In genomic region chr3:59982510-59982909, GRCh38 we compare ENCODE assay signal across 12 cellular contexts.
A peak's percentile ranks its signal among the peaks of the same experiment; 100 is the strongest.
DNase-seq lines count a peak whose midpoint lies in the region; ATAC-seq and TF ChIP-seq lines count a peak whose summit lies in the region.
"Had no signal": no experiment of that assay in that cellular context is flagged by ENCODE, and none has a peak within 500 bp of the region (broad histone marks: within the 10 kb centered on the region; RNA-seq: fewer than 3 reads in every experiment).

No MANE protein-coding gene starts in this region.

- H3K27ac Mint-ChIP-seq in activated naive CD4-positive, alpha-beta T cell treated with anti-CD3 and anti-CD28 coated beads, Interleukin-2, amount 50 U/mL, for 24 hours: peak overlapping the region; percentile 60
- H3K27ac Mint-ChIP-seq in immature natural killer cell: peak overlapping the region; percentile 52 to 93 (median 84)
- no peak overlapping the region for H3K27ac Mint-ChIP-seq in endothelial cell (ENCODE audit: unreplicated experiment)
- H3K27ac Mint-ChIP-seq: B cell had no signal

- no peak for ATAC-seq in DND-41 (ENCODE audit: insufficient read depth, low read depth)
- ATAC-seq in GM18873 (IDR thresholded peaks at IDR 0.05; ENCODE audit: low FRiP score, unreplicated experiment): no peak
- ATAC-seq: HCT116 had no signal

- peaks cover 23% of the 10 kb centered on the region for H3K36me3 Mint-ChIP-seq in activated naive CD4-positive, alpha-beta T cell treated with anti-CD3 and anti-CD28 coated beads, Interleukin-2, amount 50 U/mL, for 24 hours
- H3K36me3 Mint-ChIP-seq in immature natural killer cell (peaks cover 0 to 12% (median 3%) of the 10 kb centered on the region in 3 donors), endothelial cell (ENCODE audit: low read depth, unreplicated experiment) (no peaks in the 10 kb centered on the region)

- TF ChIP-seq CTCF in DND-41 (IDR thresholded peaks at IDR 0.05; ENCODE audit: borderline replicate concordance, extremely low read depth, low read length, poor library complexity, severe bottlenecking) (no peak), coronary artery (IDR thresholded peaks at IDR 0.05) (no peak), endothelial cell (IDR thresholded peaks at IDR 0.05; ENCODE audit: unreplicated experiment) (no peak)

- no peak overlapping the region for H3K4me2 ChIP-seq in DND-41 (ENCODE audit: insufficient read depth, low read length)

- H3K4me3 ChIP-seq in DND-41 (ENCODE audit: low read depth in 1 of 2, low read length in 2 of 2): no peak overlapping the region
- no peak overlapping the region for H3K4me3 ChIP-seq in coronary artery

- peaks cover 42% of the 10 kb centered on the region for H3K36me3 ChIP-seq in DND-41 (ENCODE audit: insufficient read depth, low read length)

- H3K9me3 Mint-ChIP-seq in activated naive CD4-positive, alpha-beta T cell treated with anti-CD3 and anti-CD28 coated beads, Interleukin-2, amount 50 U/mL, for 24 hours: no peaks in the 10 kb centered on the region
- H3K9me3 Mint-ChIP-seq in immature natural killer cell: peaks cover 0 to 2% (median 0%) of the 10 kb centered on the region in 6 donors
- H3K9me3 Mint-ChIP-seq in endothelial cell (ENCODE audit: unreplicated experiment): no peaks in the 10 kb centered on the region

- no peaks in the 10 kb centered on the region for H3K27me3 Mint-ChIP-seq in activated naive CD4-positive, alpha-beta T cell treated with anti-CD3 and anti-CD28 coated beads, Interleukin-2, amount 50 U/mL, for 24 hours
- H3K27me3 Mint-ChIP-seq in immature natural killer cell (ENCODE audit: low read depth in 3 of 3) (peaks cover 0 to 2% (median 0%) of the 10 kb centered on the region in 3 donors), endothelial cell (ENCODE audit: unreplicated experiment) (no peaks in the 10 kb centered on the region)
- H3K27me3 Mint-ChIP-seq: B cell had no signal

- H3K79me2 ChIP-seq in DND-41 (ENCODE audit: insufficient read depth, low read length): no peaks in the 10 kb centered on the region

- no peak overlapping the region for H2AFZ ChIP-seq in DND-41 (ENCODE audit: low read depth, low read length)

- peaks cover 83% of the 10 kb centered on the region for H3K4me1 Mint-ChIP-seq in activated naive CD4-positive, alpha-beta T cell treated with anti-CD3 and anti-CD28 coated beads, Interleukin-2, amount 50 U/mL, for 24 hours
- H3K4me1 Mint-ChIP-seq in immature natural killer cell (peaks cover 62 to 81% of the 10 kb centered on the region in 2 donors), endothelial cell (ENCODE audit: unreplicated experiment) (peaks cover 4% of the 10 kb centered on the region)

- no peaks in the 10 kb centered on the region for H4K20me1 ChIP-seq in DND-41 (ENCODE audit: insufficient read depth, low read length)

- no peaks in the 10 kb centered on the region for H3K27me3 ChIP-seq in DND-41 (ENCODE audit: insufficient read depth, low read length, poor library complexity)

- peaks cover 50% of the 10 kb centered on the region for H3K4me1 ChIP-seq in DND-41 (ENCODE audit: insufficient read depth, low read length)

- H3K4me3 Mint-ChIP-seq in activated naive CD4-positive, alpha-beta T cell treated with anti-CD3 and anti-CD28 coated beads, Interleukin-2, amount 50 U/mL, for 24 hours: no peak overlapping the region
- H3K4me3 Mint-ChIP-seq in immature natural killer cell (peak overlapping the region; percentile 15 to 59 (median 22)), endothelial cell (ENCODE audit: unreplicated experiment) (no peak overlapping the region)
- H3K4me3 Mint-ChIP-seq: B cell had no signal

- no peak for DNase-seq in activated naive CD4-positive, alpha-beta T cell treated with anti-CD3 and anti-CD28 coated beads, Interleukin-2, amount 50 U/mL, for 16 hours
- DNase-seq in DND-41 (no peak), immature natural killer cell (peak; percentile 22 to 62 (median 48)), coronary artery (ENCODE audit: low spot score) (no peak), endothelial cell (ENCODE audit: low spot score) (no peak)
- DNase-seq: ACHN, C1 segment of cervical spinal cord had no signal

- H3K9me3 ChIP-seq in DND-41 (ENCODE audit: insufficient read depth, low read length, severe bottlenecking): peaks cover 9% of the 10 kb centered on the region

- H3K27ac ChIP-seq in DND-41 (ENCODE audit: low read length) (peak overlapping the region; percentile 15), coronary artery (no peak overlapping the region)
- H3K27ac ChIP-seq: HL-60 had no signal

- H3K9ac ChIP-seq in DND-41 (ENCODE audit: low read depth, low read length): no peak overlapping the region

Comparison
In these comparisons a context has a peak if more than half of its experiments do, and no peak if none do; other contexts are left out.
1. H3K4me3 Mint-ChIP-seq: peak in immature natural killer cell (5 of 5); none in activated naive CD4-positive, alpha-beta T cell treated with anti-CD3 and anti-CD28 coated beads, Interleukin-2, amount 50 U/mL, for 24 hours (single experiment) and endothelial cell (single experiment).
2. DNase-seq: peak in immature natural killer cell (3 of 3); none in activated naive CD4-positive, alpha-beta T cell treated with anti-CD3 and anti-CD28 coated beads, Interleukin-2, amount 50 U/mL, for 16 hours (single experiment), DND-41 (single experiment), coronary artery (single experiment) and endothelial cell (single experiment).